ENCODE assay signal across 28 cellular contexts in the genomic region with DNA sequence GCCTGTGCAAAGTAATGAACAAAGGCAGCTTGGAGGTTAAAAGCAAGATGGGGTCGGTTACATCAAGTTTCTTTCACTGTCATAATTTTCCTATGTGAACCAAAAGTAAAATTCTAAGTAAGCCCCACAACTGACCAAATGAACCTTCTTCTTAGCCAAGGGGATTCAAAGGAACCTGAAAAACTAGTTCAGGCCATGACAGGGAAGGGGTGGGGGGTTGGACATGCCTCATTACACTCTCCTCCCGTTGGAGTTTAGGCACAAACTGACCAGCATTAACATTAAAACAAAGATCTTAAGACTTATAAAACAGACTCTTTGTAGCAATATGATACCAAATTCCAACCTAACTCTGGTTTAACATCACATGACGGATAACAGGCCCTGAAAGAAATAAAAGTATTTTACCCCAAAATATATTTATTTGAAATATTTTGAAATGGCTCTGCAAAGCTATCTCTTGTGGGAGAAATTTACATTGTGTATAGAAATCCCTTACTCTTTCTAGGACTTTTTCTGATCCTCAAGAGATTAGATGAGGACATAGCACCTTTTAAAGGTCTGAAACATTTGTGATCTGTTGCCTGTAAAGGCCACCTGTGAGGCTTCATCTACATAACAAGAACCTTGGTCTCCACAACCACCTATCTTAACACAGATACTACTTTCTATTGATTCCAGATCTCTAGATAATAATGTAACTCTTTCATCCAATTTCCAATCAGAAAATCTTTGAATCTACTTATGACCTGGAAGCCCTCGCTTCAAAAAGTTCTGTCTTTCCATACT.
"Had no signal": no experiment of that assay in that cellular context is flagged by ENCODE, and none has a peak within 500 bp of the region (broad histone marks: within the 10 kb centered on the region; RNA-seq: fewer than 3 reads in every experiment).

No MANE protein-coding gene starts in this region.

- H3K27ac Mint-ChIP-seq: activated B cell treated with CpG ODN at 0.5 μM for 24 hours; activated CD8-positive, alpha-beta T cell treated with anti-CD3 and anti-CD28 coated beads for 36 hours; activated T-helper 17 cell treated with anti-CD3 and anti-CD28 coated beads, Interleukin-2, amount 50 U/mL, for 72 hours; immature natural killer cell; naive thymus-derived CD8-positive, alpha-beta T cell; neural progenitor cell; stimulated activated naive B cell treated with anti-CD40 and anti-IgM and Interleukin-4, amounts not matched to agents 10 μg/mL and 1 μg/mL and 100 μg/mL, for 72 hours had no signal

- ATAC-seq: activated CD8-positive, alpha-beta T cell treated with anti-CD3 and anti-CD28 coated beads for 36 hours; activated T-cell treated with anti-CD3 and anti-CD28 coated beads, Interleukin-2, amount 50 U/mL, for 4 hours; activated T-helper 17 cell treated with anti-CD3 and anti-CD28 coated beads, Interleukin-2, amount 50 U/mL, for 72 hours; gastrocnemius medialis; left lung; lower lobe of right lung; naive thymus-derived CD8-positive, alpha-beta T cell; stimulated activated naive B cell treated with anti-CD40 and anti-IgM and Interleukin-4, amounts not matched to agents 10 μg/mL and 1 μg/mL and 100 μg/mL, for 72 hours; upper lobe of right lung had no signal

- H3K4me3 Mint-ChIP-seq: activated B cell treated with CpG ODN at 0.5 μM for 24 hours; activated CD8-positive, alpha-beta T cell treated with anti-CD3 and anti-CD28 coated beads for 36 hours; activated T-cell treated with anti-CD3 and anti-CD28 coated beads, Interleukin-2, amount 50 U/mL, for 4 hours; activated T-helper 17 cell treated with anti-CD3 and anti-CD28 coated beads, Interleukin-2, amount 50 U/mL, for 72 hours; immature natural killer cell; naive thymus-derived CD8-positive, alpha-beta T cell; neural progenitor cell; stimulated activated naive B cell treated with anti-CD40 and anti-IgM and Interleukin-4, amounts not matched to agents 10 μg/mL and 1 μg/mL and 100 μg/mL, for 72 hours had no signal

- H3K36me3 Mint-ChIP-seq: naive thymus-derived CD8-positive, alpha-beta T cell; neural progenitor cell; stimulated activated naive B cell treated with anti-CD40 and anti-IgM and Interleukin-4, amounts not matched to agents 10 μg/mL and 1 μg/mL and 100 μg/mL, for 72 hours had no signal

- H3K27ac ChIP-seq: brain microvascular endothelial cell, coronary artery, dorsolateral prefrontal cortex, gastrocnemius medialis, left lung, lower lobe of right lung, neural progenitor cell, right atrium auricular region, stomach, tibial artery, upper lobe of right lung had no signal

- H3K9ac ChIP-seq: neural progenitor cell had no signal

- H3K4me1 Mint-ChIP-seq: activated B cell treated with CpG ODN at 0.5 μM for 24 hours; activated T-helper 17 cell treated with anti-CD3 and anti-CD28 coated beads, Interleukin-2, amount 50 U/mL, for 72 hours; immature natural killer cell; naive thymus-derived CD8-positive, alpha-beta T cell; stimulated activated naive B cell treated with anti-CD40 and anti-IgM and Interleukin-4, amounts not matched to agents 10 μg/mL and 1 μg/mL and 100 μg/mL, for 72 hours had no signal

- H3K4me1 ChIP-seq: gastrocnemius medialis, left lung, tibial artery had no signal

- H3K27me3 Mint-ChIP-seq: activated B cell treated with CpG ODN at 0.5 μM for 24 hours; activated CD8-positive, alpha-beta T cell treated with anti-CD3 and anti-CD28 coated beads for 36 hours; activated T-helper 17 cell treated with anti-CD3 and anti-CD28 coated beads, Interleukin-2, amount 50 U/mL, for 72 hours; naive thymus-derived CD8-positive, alpha-beta T cell; stimulated activated naive B cell treated with anti-CD40 and anti-IgM and Interleukin-4, amounts not matched to agents 10 μg/mL and 1 μg/mL and 100 μg/mL, for 72 hours had no signal

- H3K4me3 ChIP-seq: coronary artery, dorsolateral prefrontal cortex, gastrocnemius medialis, left lung, lower lobe of right lung, neural progenitor cell, right atrium auricular region, stomach, tibial artery, upper lobe of right lung had no signal

- DNase-seq: activated B cell treated with CpG ODN at 0.5 μM for 24 hours; activated CD4-positive, alpha-beta T cell treated with anti-CD3 and anti-CD28 coated beads, Interleukin-2, amount 50 U/mL, for 1 hour; activated CD8-positive, alpha-beta T cell treated with anti-CD3 and anti-CD28 coated beads for 36 hours; activated gamma-delta T cell treated with Interleukin-2 at 50 U/mL for 16 hours; activated naive CD4-positive, alpha-beta T cell treated with anti-CD3 and anti-CD28 coated beads, Interleukin-2, amount 50 U/mL, for 16 hours; activated T-cell treated with anti-CD3 and anti-CD28 coated beads, Interleukin-2, amount 50 U/mL, for 4 hours; amniotic stem cell; brain microvascular endothelial cell; dorsolateral prefrontal cortex; effector memory CD4-positive, alpha-beta T cell; gastrocnemius medialis; glutamatergic neuron; immature natural killer cell; left lung; lower lobe of right lung; mesenchymal stem cell; naive thymus-derived CD8-positive, alpha-beta T cell; stimulated activated CD4-positive, alpha-beta T cell treated with anti-CD3 and anti-CD28 coated beads, Interleukin-15, amount 100 ng/mL, for 24 hours; stimulated activated CD4-positive, alpha-beta T cell treated with anti-CD3 and anti-CD28 coated beads, Interleukin-2, amount 100 ng/mL, for 24 hours; stimulated activated naive B cell treated with anti-CD40 and anti-IgM and Interleukin-4, amounts not matched to agents 10 μg/mL and 1 μg/mL and 100 μg/mL, for 72 hours; stomach; tibial artery; upper lobe of right lung had no signal

- FAIRE-seq: astrocyte had no signal

- H3K36me3 ChIP-seq: brain microvascular endothelial cell, gastrocnemius medialis, left lung, lower lobe of right lung, neural progenitor cell, right atrium auricular region, stomach, tibial artery, upper lobe of right lung had no signal

- H3K9me3 ChIP-seq: gastrocnemius medialis, left lung, lower lobe of right lung, right atrium auricular region, stomach, tibial artery, upper lobe of right lung had no signal

- H3K27me3 ChIP-seq: brain microvascular endothelial cell, dorsolateral prefrontal cortex, gastrocnemius medialis, left lung, neural progenitor cell, right atrium auricular region, stomach, tibial artery, upper lobe of right lung had no signal
